25 cellular contexts compared by ENCODE assay signal in the genomic region with DNA sequence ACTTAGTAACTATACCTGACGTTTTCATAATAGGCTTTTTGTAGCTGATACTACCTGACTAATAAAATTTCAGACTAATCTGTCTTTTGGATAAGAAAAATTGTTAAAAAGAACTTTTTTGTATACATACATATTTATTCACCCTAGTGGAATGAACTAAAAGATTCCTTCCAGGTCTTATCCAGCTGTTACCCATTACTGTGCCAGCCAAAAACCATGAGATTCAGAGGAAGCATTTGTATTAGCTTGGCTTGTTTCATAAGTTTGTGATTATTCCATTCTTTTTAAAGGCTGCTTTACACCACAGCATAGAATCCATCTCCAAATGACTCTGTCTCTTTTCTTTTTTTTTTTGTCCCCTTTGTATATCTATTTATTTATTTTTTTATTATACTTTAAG.
"Had no signal": no experiment of that assay in that cellular context is flagged by ENCODE, and none has a peak within 500 bp of the region (broad histone marks: within the 10 kb centered on the region; RNA-seq: fewer than 3 reads in every experiment).

No MANE protein-coding gene starts in this region.

- H3K9me3 ChIP-seq: esophagus squamous epithelium, gastrocnemius medialis, right atrium auricular region, thyroid gland, upper lobe of right lung had no signal

- H3K36me3 ChIP-seq: gastrocnemius medialis, right atrium auricular region, upper lobe of right lung had no signal

- H3K4me1 ChIP-seq: esophagus squamous epithelium, gastrocnemius medialis, left ventricle myocardium inferior, right atrium auricular region, thyroid gland, upper lobe of right lung had no signal

- H3K27ac ChIP-seq: epithelial cell of prostate, esophagus squamous epithelium, gastrocnemius medialis, left ventricle myocardium inferior, right atrium auricular region, thyroid gland, upper lobe of right lung had no signal

- H3K4me3 ChIP-seq: esophagus squamous epithelium, gastrocnemius medialis, left ventricle myocardium inferior, lung, right atrium auricular region, smooth muscle cell, thyroid gland, upper lobe of right lung had no signal

- DNase-seq: activated B cell treated with CpG ODN at 0.5 μM for 24 hours; activated CD4-positive, alpha-beta T cell treated with anti-CD3 and anti-CD28 coated beads for 36 hours; activated CD4-positive, alpha-beta T cell treated with anti-CD3 and anti-CD28 coated beads, Interleukin-2, amount 50 U/mL, for 4 hours; activated naive CD4-positive, alpha-beta T cell; activated T-cell treated with anti-CD3 and anti-CD28 coated beads for 4 hours; activated T-cell treated with anti-CD3 and anti-CD28 coated beads, Interleukin-2, amount 50 U/mL, for 72 hours; anterior cingulate cortex; effector CD8-positive, alpha-beta T cell; esophagus squamous epithelium; gastrocnemius medialis; glutamatergic neuron; islet precursor cell; left ventricle myocardium inferior; mesendoderm; stimulated activated CD4-positive, alpha-beta T cell treated with anti-CD3 and anti-CD28 coated beads, Interleukin-1b, Interleukin-23, amount 100 ng/mL, for 48 hours; stimulated activated CD4-positive, alpha-beta T cell treated with anti-CD3 and anti-CD28 coated beads, Interleukin-4, amount 100 ng/mL, for 4 hours; stimulated activated CD8-positive, alpha-beta memory T cell treated with anti-CD3 and anti-CD28 coated beads, Interleukin-4, amount 100 ng/mL, for 48 hours; stimulated activated naive CD8-positive, alpha-beta T cell treated with anti-CD3 and anti-CD28 coated beads, Interleukin-15, amount 100 ng/mL, for 72 hours; substantia nigra; thyroid gland; upper lobe of right lung had no signal

- H3K27me3 ChIP-seq: esophagus squamous epithelium, gastrocnemius medialis, right atrium auricular region, thyroid gland, upper lobe of right lung had no signal
